15 cellular contexts compared by ENCODE assay signal in the genomic region with DNA sequence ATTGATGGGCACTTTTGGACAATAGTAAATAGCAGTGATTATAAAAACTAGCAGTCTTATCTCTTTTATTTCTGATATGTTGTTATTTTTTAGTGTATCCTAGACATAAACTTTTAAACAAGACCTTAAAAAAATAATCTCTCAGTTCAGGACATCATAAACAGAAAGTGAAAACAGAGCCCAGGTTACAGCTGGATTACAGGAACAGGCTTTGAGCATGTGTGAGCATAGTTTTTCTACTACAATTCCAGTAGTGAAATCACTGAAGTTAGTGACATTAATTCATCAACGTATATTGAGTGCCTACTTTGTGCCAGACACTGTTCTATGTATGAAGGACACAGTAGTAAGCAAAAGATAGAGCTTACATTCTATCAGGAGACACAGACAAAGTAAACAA. TPM values are rescaled to one million over a fixed set of nuclear protein-coding genes. Genes with fewer than 3 reads are reported as not detected.
A peak's percentile ranks its signal among the peaks of the same experiment; 100 is the strongest.
DNase-seq lines count a peak whose midpoint lies in the region; ATAC-seq and TF ChIP-seq lines count a peak whose summit lies in the region.
"Had no signal": no experiment of that assay in that cellular context is flagged by ENCODE, and none has a peak within 500 bp of the region (broad histone marks: within the 10 kb centered on the region; RNA-seq: fewer than 3 reads in every experiment).

No MANE protein-coding gene starts in this region.

- ATAC-seq in GM21717 (IDR thresholded peaks at IDR 0.05; ENCODE audit: unreplicated experiment): peak; percentile 72
- ATAC-seq in activated naive CD4-positive, alpha-beta T cell treated with anti-CD3 and anti-CD28 coated beads, Interleukin-2, amount 50 U/mL, for 72 hours: no peak
- ATAC-seq: GM23338, HepG2 had no signal

- no peak overlapping the region for H2AFZ ChIP-seq in osteoblast (ENCODE audit: low read length)
- H2AFZ ChIP-seq: GM23338 had no signal

- H3K4me1 ChIP-seq in osteoblast (ENCODE audit: insufficient read depth, low read length): no peaks in the 10 kb centered on the region
- H3K4me1 ChIP-seq: BE2C had no signal

- H3K27ac ChIP-seq in VCaP (peak overlapping the region; percentile 44), osteoblast (ENCODE audit: low read depth, low read length) (no peak overlapping the region)

- H3K36me3 ChIP-seq in osteoblast (ENCODE audit: insufficient read depth, low read length): no peaks in the 10 kb centered on the region
- H3K36me3 ChIP-seq: BE2C had no signal

- H3K4me2 ChIP-seq in osteoblast (ENCODE audit: insufficient read depth, low read length): no peak overlapping the region
- H3K4me2 ChIP-seq: GM23338 had no signal

- H3K36me3 Mint-ChIP-seq in activated naive CD4-positive, alpha-beta T cell treated with anti-CD3 and anti-CD28 coated beads, Interleukin-2, amount 50 U/mL, for 72 hours: no peaks in the 10 kb centered on the region
- H3K36me3 Mint-ChIP-seq: IgD-negative memory B cell had no signal

- no peaks in the 10 kb centered on the region for H4K20me1 ChIP-seq in osteoblast (ENCODE audit: insufficient read depth, low read length)

- no peak overlapping the region for H3K4me3 ChIP-seq in osteoblast (ENCODE audit: insufficient read depth, low read length)
- H3K4me3 ChIP-seq: GM23338 had no signal

- H3K79me2 ChIP-seq in osteoblast (ENCODE audit: insufficient read depth, low read length): no peaks in the 10 kb centered on the region

- no peaks in the 10 kb centered on the region for H3K27me3 ChIP-seq in osteoblast (ENCODE audit: insufficient read depth, low read length)
- H3K27me3 ChIP-seq: BE2C had no signal

- H3K9me3 ChIP-seq in osteoblast (ENCODE audit: low read depth, low read length): no peaks in the 10 kb centered on the region
- H3K9me3 ChIP-seq: BE2C, Caco-2 had no signal

- DNase-seq in osteoblast (ENCODE audit: insufficient read length, low spot score, missing footprints) (peak; percentile 9), superior temporal gyrus (ENCODE audit: extremely low spot score) (no peak)
- DNase-seq in activated naive CD4-positive, alpha-beta T cell treated with anti-CD3 and anti-CD28 coated beads, Interleukin-2, amount 50 U/mL, for 72 hours (ENCODE audit: low spot score in 2 of 2): no peak
- no peak for DNase-seq in stimulated activated CD4-positive, alpha-beta T cell treated with anti-CD3 and anti-CD28 coated beads, Interleukin-15, amount 100 ng/mL, for 24 hours
- DNase-seq: ACHN; BE2C; C1 segment of cervical spinal cord; Caco-2; CD4-positive, CD25-positive, alpha-beta regulatory T cell; HCEC 1CT had no signal

- H3K9me3 Mint-ChIP-seq in activated naive CD4-positive, alpha-beta T cell treated with anti-CD3 and anti-CD28 coated beads, Interleukin-2, amount 50 U/mL, for 72 hours: no peaks in the 10 kb centered on the region
- H3K9me3 Mint-ChIP-seq: GM23338, IgD-negative memory B cell had no signal

- H3K27ac Mint-ChIP-seq in activated naive CD4-positive, alpha-beta T cell treated with anti-CD3 and anti-CD28 coated beads, Interleukin-2, amount 50 U/mL, for 72 hours: no peak overlapping the region
- H3K27ac Mint-ChIP-seq: CD4-positive, CD25-positive, alpha-beta regulatory T cell; GM23338; IgD-negative memory B cell had no signal

- TF ChIP-seq CTCF in VCaP (conservative IDR thresholded peaks at IDR 0.05): no peak
- TF ChIP-seq CTCF in osteoblast (IDR thresholded peaks at IDR 0.05; ENCODE audit: extremely low read depth, low read depth, low read length): no peak

RNA-seq across cellular contexts. Expression of gene TRIM75, which starts 16.9 kb away (rescaled TPM):
- total RNA-seq in osteoblast: not detected in 2 replicates
- not detected for total RNA-seq in activated naive CD4-positive, alpha-beta T cell treated with anti-CD3 and anti-CD28 coated beads, Interleukin-2, amount 50 U/mL, for 72 hours
- total RNA-seq: Caco-2; CD4-positive, CD25-positive, alpha-beta regulatory T cell; GM23338; HepG2 had no signal

RNA-seq across cellular contexts. Expression of gene TRIM60, which starts 38.8 kb away (rescaled TPM):
- total RNA-seq in osteoblast: not detected in 2 replicates
- not detected for total RNA-seq in activated naive CD4-positive, alpha-beta T cell treated with anti-CD3 and anti-CD28 coated beads, Interleukin-2, amount 50 U/mL, for 72 hours
- total RNA-seq: Caco-2; CD4-positive, CD25-positive, alpha-beta regulatory T cell; GM23338; HepG2 had no signal

RNA-seq across cellular contexts. Expression of gene TMEM192, which starts 42.1 kb away (rescaled TPM):
- total RNA-seq in osteoblast: 17.4 and 18.3 TPM in 2 replicates
- total RNA-seq in activated naive CD4-positive, alpha-beta T cell treated with anti-CD3 and anti-CD28 coated beads, Interleukin-2, amount 50 U/mL, for 72 hours: 10 to 100 TPM in 1 of 2 donors, 1 to 10 TPM in 1; 8.2 to 11.5 TPM
